In genomic region chr6:44247338-44248302, GRCh38 we compare ENCODE assay signal across 8 cellular contexts. TPM values are rescaled to one million over a fixed set of nuclear protein-coding genes. Genes with fewer than 3 reads are reported as not detected.
DNase-seq lines count a peak whose midpoint lies in the region; ATAC-seq and TF ChIP-seq lines count a peak whose summit lies in the region.

No MANE protein-coding gene starts in this region.

- peaks cover 35% of the 10 kb centered on the region for H3K36me3 ChIP-seq in CD4-positive, alpha-beta memory T cell (ENCODE audit: insufficient read depth, low read length)
- H3K36me3 ChIP-seq in Karpas-422 (ENCODE audit: insufficient read depth, low read length) (peaks cover 50% of the 10 kb centered on the region), breast epithelium (peaks cover 4% of the 10 kb centered on the region)

- ATAC-seq in GM21515 (IDR thresholded peaks at IDR 0.05; ENCODE audit: unreplicated experiment), result peak; percentile 30

- peak overlapping the region; percentile 97 for H3K9ac ChIP-seq in Karpas-422 (ENCODE audit: low read length)

- TF ChIP-seq CTCF in WI38 (IDR thresholded peaks at IDR 0.05; ENCODE audit: low read depth, low read length), result no peak
- peak in 1 of 3 donors; percentile 13 for TF ChIP-seq CTCF in breast epithelium (IDR thresholded peaks at IDR 0.05)

- peak overlapping the region; percentile 86 for H3K4me2 ChIP-seq in Karpas-422 (ENCODE audit: low read depth, low read length, poor library complexity, severe bottlenecking)

- peaks cover 38 to 64% of the 10 kb centered on the region in 2 donors for H3K36me3 Mint-ChIP-seq in CD4-positive, alpha-beta memory T cell

- H3K79me2 ChIP-seq in Karpas-422 (ENCODE audit: low read length), result peaks cover 42% of the 10 kb centered on the region

- H2AFZ ChIP-seq in Karpas-422 (ENCODE audit: low read length), result no peak overlapping the region

- H3K27ac Mint-ChIP-seq in CD4-positive, alpha-beta memory T cell, result peak overlapping the region; percentile 95 to 99 (median 99)

- H3K4me1 ChIP-seq in CD4-positive, alpha-beta memory T cell (ENCODE audit: insufficient read depth, low read length), result peaks cover 33% of the 10 kb centered on the region
- H3K4me1 ChIP-seq in Karpas-422 (ENCODE audit: low read length) (peaks cover 37% of the 10 kb centered on the region), breast epithelium (peaks cover 0 to 13% of the 10 kb centered on the region in 2 donors)

- intact Hi-C loops in CD4-positive, alpha-beta memory T cell (cut with micrococcal nuclease), result loop anchor here (1.0 to 5.0 kb wide), 6 partner anchors 9 to 610 kb away; partner anchors contain the start of genes AARS2, MAD2L1BP, MRPL14 and NFKBIE
- intact Hi-C loops in breast epithelium (cut with DNase I; ENCODE audit: low total_unique reads), result no loop called here

- H3K4me3 Mint-ChIP-seq in CD4-positive, alpha-beta memory T cell, result peak overlapping the region; percentile 97 to 100 (median 99)

- CTCF ChIA-PET in CD4-positive, alpha-beta memory T cell (lab: Charles Lee; ENCODE audit: partially characterized antibody), result interaction anchor here (1.6 to 5.5 kb wide), 5 partner anchors 8 to 25 kb away, joined by 7 to 68 read pairs (median 18); partner anchors contain the start of genes SLC29A1 and SLC35B2

- H3K27ac ChIP-seq in CD4-positive, alpha-beta memory T cell (ENCODE audit: low read depth, low read length), result peak overlapping the region; percentile 97
- H3K27ac ChIP-seq in Karpas-422 (ENCODE audit: low read length), result peak overlapping the region; percentile 91
- peak overlapping the region; percentile 93 to 100 for H3K27ac ChIP-seq in breast epithelium

- DNase-seq in CD4-positive, alpha-beta memory T cell, result peak; percentile 84 to 94 (median 87)
- DNase-seq in Karpas-422, result peak; percentile 83
- DNase-seq in breast epithelium (ENCODE audit: low spot score in 2 of 2), result peak; percentile 67 to 75
- peak; percentile 65 for DNase-seq in islet precursor cell
- peak; percentile 77 for DNase-seq in stimulated activated CD4-positive, alpha-beta T cell treated with anti-CD3 and anti-CD28 coated beads, Interleukin-12 subunit alpha, Interleukin-12 subunit beta, amount 100 ng/mL, for 24 hours (ENCODE audit: low read depth in 2 of 2)
- DNase-seq in OCI-M2 (lab: John Stamatoyannopoulos, UW; ENCODE audit: unreplicated experiment), result no peak

- no peaks in the 10 kb centered on the region for H3K27me3 ChIP-seq in CD4-positive, alpha-beta memory T cell (ENCODE audit: insufficient read depth, low read length)
- no peaks in the 10 kb centered on the region for H3K27me3 ChIP-seq in Karpas-422 (ENCODE audit: low read length)
- no peaks in the 10 kb centered on the region for H3K27me3 ChIP-seq in breast epithelium

- POLR2A ChIA-PET in CD4-positive, alpha-beta memory T cell (lab: Charles Lee; ENCODE audit: partially characterized antibody), result interaction anchor here (0.7 to 6.3 kb wide), 25 partner anchors 10 to 1465 kb away, joined by 3 to 217 read pairs (median 8); partner anchors contain the start of genes AARS2, CDC5L, CNPY3 and GTPBP2

- no peaks in the 10 kb centered on the region for H3K9me2 ChIP-seq in Karpas-422 (replicated peaks; ENCODE audit: insufficient read depth, low read length)

- no peaks in the 10 kb centered on the region for H3K9me3 ChIP-seq in CD4-positive, alpha-beta memory T cell (ENCODE audit: control insufficient read depth in 1 of 2, low read length in 2 of 2)
- H3K9me3 ChIP-seq in Karpas-422 (ENCODE audit: low read length), result no peaks in the 10 kb centered on the region
- no peaks in the 10 kb centered on the region for H3K9me3 ChIP-seq in breast epithelium

- no peak for TF ChIP-seq POLR2A in breast epithelium (IDR thresholded peaks at IDR 0.05)

- H3K9me3 Mint-ChIP-seq in CD4-positive, alpha-beta memory T cell, result peaks cover 0 to 8% (median 0%) of the 10 kb centered on the region in 8 donors

- H4K20me1 ChIP-seq in Karpas-422 (ENCODE audit: insufficient read depth, low read depth, low read length), result peaks cover 51% of the 10 kb centered on the region

- H3K4me3 ChIP-seq in CD4-positive, alpha-beta memory T cell (ENCODE audit: low read length in 2 of 2), result peak overlapping the region; percentile 83 to 96
- H3K4me3 ChIP-seq in Karpas-422 (ENCODE audit: low read length) (peak overlapping the region; percentile 95), WI38 (ENCODE audit: low read depth, low read length) (peak overlapping the region; percentile 100), breast epithelium (peak overlapping the region; percentile 69 to 95 (median 94))

- peaks cover 27 to 66% (median 39%) of the 10 kb centered on the region in 4 donors for H3K4me1 Mint-ChIP-seq in CD4-positive, alpha-beta memory T cell

- H3K27me3 Mint-ChIP-seq in CD4-positive, alpha-beta memory T cell, result peaks cover 2 to 4% of the 10 kb centered on the region in 2 donors

RNA-seq across cellular contexts. Expression of gene HSP90AB1, which starts 0.7 kb away (rescaled TPM):
- total RNA-seq in CD4-positive, alpha-beta memory T cell, result 100 to 1,000 TPM; 303 to 324 TPM
- 100 to 1,000 TPM; 384 to 432 TPM for polyA plus RNA-seq in CD4-positive, alpha-beta memory T cell
- total RNA-seq in Karpas-422 (2014; rRNA removed; shearing (Covaris generic); ENCODE audit: low replicate concordance), result 474 and 539 TPM in 2 replicates
- total RNA-seq in breast epithelium, result 100 to 1,000 TPM; 643 to 810 (median 662) TPM

RNA-seq across cellular contexts. Expression of gene SLC35B2, which starts 9.7 kb away (rescaled TPM):
- 10 to 100 TPM; 20.7 to 20.9 TPM for total RNA-seq in CD4-positive, alpha-beta memory T cell
- polyA plus RNA-seq in CD4-positive, alpha-beta memory T cell, result 10 to 100 TPM; 41.6 to 65.3 TPM
- 30.0 and 49.9 TPM in 2 replicates for total RNA-seq in Karpas-422 (2014; rRNA removed; shearing (Covaris generic); ENCODE audit: low replicate concordance)
- 10 to 100 TPM; 32.8 to 50.5 (median 38.1) TPM for total RNA-seq in breast epithelium

RNA-seq across cellular contexts. Expression of gene NFKBIE, which starts 17.7 kb away (rescaled TPM):
- total RNA-seq in CD4-positive, alpha-beta memory T cell, result 10 to 100 TPM; 12.7 to 15.0 TPM
- polyA plus RNA-seq in CD4-positive, alpha-beta memory T cell, result 1 to 10 TPM; 8.0 to 8.3 TPM
- total RNA-seq in Karpas-422 (2014; rRNA removed; shearing (Covaris generic); ENCODE audit: low replicate concordance), result 22.2 and 26.1 TPM in 2 replicates
- total RNA-seq in breast epithelium, result 10 to 100 TPM in 2 of 3 donors, 1 to 10 TPM in 1; 4.0 to 25.9 (median 14.4) TPM

RNA-seq across cellular contexts. Expression of gene TMEM151B, which starts 22.6 kb away (rescaled TPM):
- total RNA-seq in CD4-positive, alpha-beta memory T cell, result not detected
- polyA plus RNA-seq in CD4-positive, alpha-beta memory T cell, result not detected
- total RNA-seq in Karpas-422 (2014; rRNA removed; shearing (Covaris generic); ENCODE audit: low replicate concordance), result 0.04 and 0.18 TPM in 2 replicates
- under 1 TPM in 1 of 3 donors, not detected in 2; 0.15 TPM for total RNA-seq in breast epithelium

RNA-seq across cellular contexts. Expression of gene SLC29A1, which starts 24.2 kb away (rescaled TPM):
- 1 to 10 TPM; 2.1 to 3.1 TPM for total RNA-seq in CD4-positive, alpha-beta memory T cell
- 1 to 10 TPM; 3.4 to 3.7 TPM for polyA plus RNA-seq in CD4-positive, alpha-beta memory T cell
- total RNA-seq in Karpas-422 (2014; rRNA removed; shearing (Covaris generic); ENCODE audit: low replicate concordance), result 26.9 and 29.3 TPM in 2 replicates
- total RNA-seq in breast epithelium, result 100 to 1,000 TPM; 106 to 140 (median 110) TPM
